ENCODE assay signal across 2 cellular contexts in the genomic region with DNA sequence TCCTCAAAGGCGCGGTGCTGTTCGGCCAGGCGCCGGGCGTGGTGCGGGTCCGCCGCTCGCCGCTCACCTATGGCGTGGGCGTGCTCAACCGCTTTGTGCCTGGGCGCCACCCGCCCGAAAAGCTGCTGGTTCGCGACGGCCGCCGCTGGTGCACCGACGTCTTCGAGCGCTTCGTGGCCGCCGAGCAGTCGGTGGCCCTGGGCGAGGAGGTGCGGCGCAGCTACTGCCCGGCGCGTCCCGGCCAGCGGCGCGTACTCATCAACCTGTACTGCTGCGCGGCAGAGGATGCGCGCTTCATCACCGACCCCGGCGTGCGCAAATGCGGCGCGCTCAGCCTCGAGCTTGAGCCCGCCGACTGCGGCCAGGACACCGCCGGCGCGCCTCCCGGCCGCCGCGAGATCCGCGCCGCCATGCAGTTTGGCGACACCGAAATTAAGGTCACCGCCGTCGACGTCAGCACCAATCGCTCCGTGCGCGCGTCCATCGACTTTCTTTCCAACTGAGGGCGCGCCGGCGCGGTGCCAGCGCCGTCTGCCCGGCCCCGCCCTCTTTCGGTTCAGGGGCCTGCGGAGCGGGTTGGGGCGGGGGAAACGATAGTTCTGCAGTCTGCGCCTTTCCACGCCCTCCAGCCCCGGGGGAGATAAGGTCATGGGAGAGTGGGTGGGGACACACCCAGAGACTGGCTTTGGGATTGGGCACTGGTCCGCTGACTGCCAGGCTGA.
TF ChIP-seq lines count a peak whose summit lies in the region.

No MANE protein-coding gene starts in this region.

TF ChIP-seq in SK-N-SH, 30 proteins besides CTCF, POLR2A, EP300 and RAD21 (continued from another document):
- TF ChIP-seq PBX3 (IDR thresholded peaks at IDR 0.05) = no peak
- TF ChIP-seq GABPA (IDR thresholded peaks at IDR 0.05; ENCODE audit: low read depth) = no peak
- TF ChIP-seq FOSL2 (IDR thresholded peaks at IDR 0.05; ENCODE audit: borderline replicate concordance, low read depth) = no peak
- no peak for TF ChIP-seq SMC3 (IDR thresholded peaks at IDR 0.05; ENCODE audit: low read depth, low read length)
- TF ChIP-seq MAX (IDR thresholded peaks at IDR 0.05; ENCODE audit: low read depth) = no peak
- no peak for TF ChIP-seq CHD2 (IDR thresholded peaks at IDR 0.05; ENCODE audit: low read length, partially characterized antibody)
- TF ChIP-seq, protein P1, sequence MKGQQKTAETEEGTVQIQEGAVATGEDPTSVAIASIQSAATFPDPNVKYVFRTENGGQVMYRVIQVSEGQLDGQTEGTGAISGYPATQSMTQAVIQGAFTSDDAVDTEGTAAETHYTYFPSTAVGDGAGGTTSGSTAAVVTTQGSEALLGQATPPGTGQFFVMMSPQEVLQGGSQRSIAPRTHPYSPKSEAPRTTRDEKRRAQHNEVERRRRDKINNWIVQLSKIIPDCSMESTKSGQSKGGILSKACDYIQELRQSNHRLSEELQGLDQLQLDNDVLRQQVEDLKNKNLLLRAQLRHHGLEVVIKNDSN (IDR thresholded peaks at IDR 0.05; ENCODE audit: borderline replicate concordance, low read depth) = no peak
- no peak for TF ChIP-seq TCF12 (IDR thresholded peaks at IDR 0.05)
- no peak for TF ChIP-seq ELF1 (IDR thresholded peaks at IDR 0.05)
TF ChIP-seq in SK-N-SH: peak in this region for 0.

TF ChIP-seq in SK-N-SH treated with all-trans-retinoic acid at 6 μM for 48 hours, 23 proteins besides CTCF, POLR2A, EP300 and RAD21 (continued from another document):
- TF ChIP-seq, protein P2, sequence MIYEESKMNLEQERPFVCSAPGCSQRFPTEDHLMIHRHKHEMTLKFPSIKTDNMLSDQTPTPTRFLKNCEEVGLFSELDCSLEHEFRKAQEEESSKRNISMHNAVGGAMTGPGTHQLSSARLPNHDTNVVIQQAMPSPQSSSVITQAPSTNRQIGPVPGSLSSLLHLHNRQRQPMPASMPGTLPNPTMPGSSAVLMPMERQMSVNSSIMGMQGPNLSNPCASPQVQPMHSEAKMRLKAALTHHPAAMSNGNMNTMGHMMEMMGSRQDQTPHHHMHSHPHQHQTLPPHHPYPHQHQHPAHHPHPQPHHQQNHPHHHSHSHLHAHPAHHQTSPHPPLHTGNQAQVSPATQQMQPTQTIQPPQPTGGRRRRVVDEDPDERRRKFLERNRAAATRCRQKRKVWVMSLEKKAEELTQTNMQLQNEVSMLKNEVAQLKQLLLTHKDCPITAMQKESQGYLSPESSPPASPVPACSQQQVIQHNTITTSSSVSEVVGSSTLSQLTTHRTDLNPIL (CRISPR knock-in tag; IDR thresholded peaks at IDR 0.05; ENCODE audit: low read depth) = no peak
- TF ChIP-seq TSHZ2 (CRISPR knock-in tag; IDR thresholded peaks at IDR 0.05) (no peak), ZFP30 (CRISPR knock-in tag; IDR thresholded peaks at IDR 0.05) (no peak), PATZ1 (CRISPR knock-in tag; IDR thresholded peaks at IDR 0.05; ENCODE audit: borderline replicate concordance) (no peak), GLIS3 (CRISPR knock-in tag; IDR thresholded peaks at IDR 0.05) (no peak)
